Comparison of ENCODE assay signal across 26 cellular contexts in the genomic region with DNA sequence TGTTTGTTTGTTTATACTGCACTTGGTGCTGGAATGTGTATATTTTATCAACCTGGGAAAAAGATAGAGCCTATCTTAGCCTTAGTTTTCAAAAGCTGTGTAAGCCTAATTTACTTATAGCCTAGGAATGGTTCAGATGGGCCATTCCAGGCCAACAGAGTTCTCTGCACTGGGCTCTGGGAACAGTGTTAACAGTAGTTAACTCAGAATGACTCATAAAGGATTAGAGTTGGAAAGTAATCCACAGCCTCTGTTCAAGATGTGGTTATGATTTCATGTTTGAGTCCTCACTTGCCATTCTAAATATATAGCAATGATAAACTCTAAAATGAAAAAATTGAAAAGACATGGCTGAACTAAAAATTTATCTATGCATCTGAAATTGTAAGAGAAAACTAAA. TPM values are rescaled to one million over a fixed set of nuclear protein-coding genes. Genes with fewer than 3 reads are reported as not detected.
A peak's percentile ranks its signal among the peaks of the same experiment; 100 is the strongest.
DNase-seq lines count a peak whose midpoint lies in the region; ATAC-seq, FAIRE-seq and TF ChIP-seq lines count a peak whose summit lies in the region.
"Had no signal": no experiment of that assay in that cellular context is flagged by ENCODE, and none has a peak within 500 bp of the region (broad histone marks: within the 10 kb centered on the region; RNA-seq: fewer than 3 reads in every experiment).

No MANE protein-coding gene starts in this region.

- H3K4me3 ChIP-seq in WERI-Rb-1 (ENCODE audit: low read depth, low read length) = no peak overlapping the region
- H3K4me3 ChIP-seq: A549, BLaER1, heart left ventricle, K562, prostate gland, upper lobe of left lung had no signal

- no peaks in the 10 kb centered on the region; the same call in 1 of the 2 replicates for H3K9me3 Mint-ChIP-seq in HFFc6
- H3K9me3 Mint-ChIP-seq: activated naive CD4-positive, alpha-beta T cell treated with anti-CD3 and anti-CD28 coated beads, Interleukin-2, amount 50 U/mL, for 24 hours had no signal

- no peaks in the 10 kb centered on the region for H3K4me1 ChIP-seq in foreskin keratinocyte
- H3K4me1 ChIP-seq: A549, BLaER1, heart left ventricle, prostate gland, upper lobe of left lung had no signal

- H3K36me3 Mint-ChIP-seq in HFFc6 (ENCODE audit: low read depth) = no peaks in the 10 kb centered on the region
- H3K36me3 Mint-ChIP-seq: activated naive CD4-positive, alpha-beta T cell treated with anti-CD3 and anti-CD28 coated beads, Interleukin-2, amount 50 U/mL, for 24 hours had no signal

- peak; percentile 50 for ATAC-seq in foreskin keratinocyte
- ATAC-seq in GM21786 (IDR thresholded peaks at IDR 0.05; ENCODE audit: unreplicated experiment) = no peak
- ATAC-seq in GM21528 (IDR thresholded peaks at IDR 0.05; ENCODE audit: low FRiP score, unreplicated experiment) = no peak
- ATAC-seq: A549, heart left ventricle, K562, left cardiac atrium, T-helper 17 cell had no signal

- H3K4me3 Mint-ChIP-seq in HFFc6 = no peak overlapping the region
- H3K4me3 Mint-ChIP-seq: activated naive CD4-positive, alpha-beta T cell treated with anti-CD3 and anti-CD28 coated beads, Interleukin-2, amount 50 U/mL, for 24 hours; T-helper 17 cell had no signal

- no peaks in the 10 kb centered on the region for H3K36me3 ChIP-seq in WERI-Rb-1
- H3K36me3 ChIP-seq: BLaER1, heart left ventricle, prostate gland, upper lobe of left lung had no signal

- H3K4me1 Mint-ChIP-seq in HFFc6 (ENCODE audit: low read depth) = peaks cover 38% of the 10 kb centered on the region
- H3K4me1 Mint-ChIP-seq: activated naive CD4-positive, alpha-beta T cell treated with anti-CD3 and anti-CD28 coated beads, Interleukin-2, amount 50 U/mL, for 24 hours; T-helper 17 cell had no signal

- peak; percentile 47 for DNase-seq in A172 (ENCODE audit: low spot score)
- peak; percentile 63 for DNase-seq in HFFc6
- DNase-seq in WERI-Rb-1 = peak; percentile 17
- peak in 1 of 2 donors; percentile 47 for DNase-seq in foreskin keratinocyte
- DNase-seq in D721Med (ENCODE audit: insufficient read length, low spot score) = no peak
- DNase-seq in islet precursor cell = no peak
- DNase-seq: activated CD8-positive, alpha-beta memory T cell treated with anti-CD3 and anti-CD28 coated beads, Interleukin-2, amount 50 U/mL, for 4 hours; aorta; EL; heart left ventricle; left cardiac atrium; NCI-H1694 treated with DMSO at 0.1 percent for 48 hours; NCI-H69; SK-N-SH; T-helper 17 cell; upper lobe of left lung had no signal

- no peak for TF ChIP-seq CTCF in HFFc6 (IDR thresholded peaks at IDR 0.05)
- no peak for TF ChIP-seq CTCF in WERI-Rb-1 (IDR thresholded peaks at IDR 0.05; ENCODE audit: low read depth, low read length)
- no peak for TF ChIP-seq CTCF in foreskin keratinocyte (conservative IDR thresholded peaks at IDR 0.05)
- TF ChIP-seq CTCF in D721Med (IDR thresholded peaks at IDR 0.05; ENCODE audit: insufficient read depth, missing control alignments) = no peak

- H3K27ac ChIP-seq in WERI-Rb-1 = no peak overlapping the region
- H3K27ac ChIP-seq in foreskin keratinocyte = no peak overlapping the region
- H3K27ac ChIP-seq: A549, BLaER1, heart left ventricle, prostate gland, upper lobe of left lung, VCaP had no signal

- H3K27me3 ChIP-seq in WERI-Rb-1 (ENCODE audit: insufficient read depth, low read depth, severe bottlenecking) (no peaks in the 10 kb centered on the region), foreskin keratinocyte (no peaks in the 10 kb centered on the region)
- H3K27me3 ChIP-seq: BLaER1, upper lobe of left lung had no signal

- H3K27me3 Mint-ChIP-seq in HFFc6 (ENCODE audit: insufficient read depth) = peaks cover 2% of the 10 kb centered on the region; the same call in 1 of the 2 replicates

- no peak for FAIRE-seq in D721Med (lab: Jason Lieb, UNC)
- FAIRE-seq: A549, K562 had no signal

- H3K27ac Mint-ChIP-seq in HFFc6 = peak overlapping the region; percentile 59; the same call in 1 of the 2 replicates
- H3K27ac Mint-ChIP-seq: activated naive CD4-positive, alpha-beta T cell treated with anti-CD3 and anti-CD28 coated beads, Interleukin-2, amount 50 U/mL, for 24 hours; T-helper 17 cell had no signal

- no peaks in the 10 kb centered on the region for H3K9me3 ChIP-seq in WERI-Rb-1 (ENCODE audit: severe bottlenecking)
- H3K9me3 ChIP-seq: A549, BLaER1, heart left ventricle, SK-N-SH, upper lobe of left lung had no signal

RNA-seq across cellular contexts. Expression of a gene that starts 22.6 kb away (rescaled TPM):
- 0.12 TPM in 1 of 2 replicates, not detected in the other for total RNA-seq in A172 (2014; rRNA removed; shearing (Covaris generic))
- under 1 TPM in 5 of 6 experiments, not detected in 1; 0.09 to 0.28 (median 0.11) TPM for total RNA-seq in HFFc6 (2021; fragmentation: NEBNext Ultra II Directional; extraction: Animal tissue kit (Norgen Biotek cat#: 25700))
- total RNA-seq in foreskin keratinocyte = 1.1 TPM in 2 replicates
- polyA plus RNA-seq in foreskin keratinocyte = 0.20 and 0.30 TPM in 2 replicates
- total RNA-seq: dermis microvascular lymphatic vessel endothelial cell, K562, skeletal muscle tissue, T-helper 17 cell, upper lobe of left lung had no signal
- polyA plus RNA-seq: aorta, K562, SK-N-SH had no signal

Comparison
In these comparisons a context has a peak if more than half of its experiments do, and no peak if none do; other contexts are left out.
1. DNase-seq: peak in A172 (single experiment), HFFc6 (single experiment) and WERI-Rb-1 (single experiment); none in D721Med (single experiment) and islet precursor cell (single experiment).